In genomic region chr2:143258126-143258892, GRCh38 we compare ENCODE assay signal across 11 cellular contexts.
A peak's percentile ranks its signal among the peaks of the same experiment; 100 is the strongest.
DNase-seq lines count a peak whose midpoint lies in the region; ATAC-seq, FAIRE-seq and TF ChIP-seq lines count a peak whose summit lies in the region.
"Had no signal": no experiment of that assay in that cellular context is flagged by ENCODE, and none has a peak within 500 bp of the region (broad histone marks: within the 10 kb centered on the region; RNA-seq: fewer than 3 reads in every experiment).

No MANE protein-coding gene starts in this region.

- peaks cover 3% of the 10 kb centered on the region; the same call in 1 of the 2 replicates for H3F3A ChIP-seq in SU-DHL-6 (ENCODE audit: insufficient read depth)

- H4K20me1 ChIP-seq in SU-DHL-6 (ENCODE audit: low read depth, low read length), result no peaks in the 10 kb centered on the region
- H4K20me1 ChIP-seq in H1 (replicated peaks in 1 of 2; ENCODE audit: control insufficient read depth in 1 of 2, insufficient read depth in 2 of 2, low read length in 2 of 2), result no peaks in the 10 kb centered on the region

- ATAC-seq in stimulated activated naive CD8-positive, alpha-beta T cell treated with anti-CD3 and anti-CD28 coated beads, Interleukin-15, amount 100 ng/mL, for 72 hours, result peak; percentile 51
- ATAC-seq in GM18909 (IDR thresholded peaks at IDR 0.05; ENCODE audit: poor library complexity, unreplicated experiment) (no peak), HG03460 (IDR thresholded peaks at IDR 0.05; ENCODE audit: unreplicated experiment) (no peak), right lobe of liver (no peak)

- DNase-seq in activated naive CD4-positive, alpha-beta T cell treated with anti-CD3 and anti-CD28 coated beads for 36 hours, result no peak
- no peak for DNase-seq in activated naive CD4-positive, alpha-beta T cell treated with Interleukin-2 at 50 U/mL for 16 hours
- no peak for DNase-seq in H1 (ENCODE audit: low read depth in 1 of 2, low spot score in 2 of 2)
- no peak for DNase-seq in stimulated activated naive CD8-positive, alpha-beta T cell treated with anti-CD3 and anti-CD28 coated beads, Interleukin-15, amount 100 ng/mL, for 72 hours
- DNase-seq in right lobe of liver, result no peak
- DNase-seq: IMR-90, RPMI8226 had no signal

- H3K36me3 Mint-ChIP-seq in activated naive CD4-positive, alpha-beta T cell treated with anti-CD3 and anti-CD28 coated beads for 36 hours (ENCODE audit: low read depth), result peaks cover 3% of the 10 kb centered on the region

- H3K79me2 ChIP-seq in SU-DHL-6 (ENCODE audit: insufficient read depth, low read length), result no peaks in the 10 kb centered on the region
- H3K79me2 ChIP-seq in H1 (ENCODE audit: control insufficient read depth in 1 of 2, insufficient read depth in 2 of 2, low read length in 2 of 2), result no peaks in the 10 kb centered on the region

- no peak for TF ChIP-seq CTCF in SU-DHL-6 (IDR thresholded peaks at IDR 0.05; ENCODE audit: insufficient read depth, low read length, poor library complexity, severe bottlenecking)
- TF ChIP-seq CTCF in H1 (IDR thresholded peaks at IDR 0.05; ENCODE audit: control extremely low read depth in 1 of 3, insufficient read depth in 1 of 3, low read depth in 1 of 3, low read length in 3 of 3), result no peak
- no peak for TF ChIP-seq CTCF in right lobe of liver (IDR thresholded peaks at IDR 0.05)

- TF ChIP-seq POLR2A in H1 (IDR thresholded peaks at IDR 0.05; ENCODE audit: control extremely low read depth in 1 of 2, low read depth in 2 of 2, low read length in 2 of 2), result no peak
- no peak for TF ChIP-seq POLR2A in right lobe of liver (IDR thresholded peaks at IDR 0.05)

- H3K4me3 ChIP-seq in SU-DHL-6 (ENCODE audit: insufficient read depth, low read length, poor library complexity, severe bottlenecking), result no peak overlapping the region
- no peak overlapping the region for H3K4me3 ChIP-seq in H1 (ENCODE audit: extremely low read depth in 1 of 4, insufficient read depth in 2 of 4, low read depth in 3 of 4, low read length in 4 of 4)
- no peak overlapping the region for H3K4me3 ChIP-seq in right lobe of liver

- no peaks in the 10 kb centered on the region for H3K79me1 ChIP-seq in H1 (ENCODE audit: low read depth, low read length)

- H3K4me2 ChIP-seq in SU-DHL-6 (ENCODE audit: low read depth, low read length, poor library complexity, severe bottlenecking) (no peak overlapping the region), H1 (ENCODE audit: insufficient read depth in 1 of 2, low read depth in 2 of 2, low read length in 2 of 2) (no peak overlapping the region)

- 88% methylated on average over 3 of the region's 3 CpGs; no CpG with 5 or more reads in 1 of the 2 experiments for WGBS in H1 (ENCODE audit: extremely low coverage in 1 of 2, insufficient coverage in 1 of 2, insufficient read length in 1 of 2, insufficient replicate concordance in 2 of 2, low coverage in 1 of 2, low lambda C conversion rate in 2 of 2, missing lambda C conversion rate in 1 of 2), 2 experiments
- 31% methylated on average over 3 of the region's 3 CpGs for WGBS in right lobe of liver (ENCODE audit: insufficient coverage, low coverage, low lambda C conversion rate, missing lambda C conversion rate)

- no peak overlapping the region for H3K56ac ChIP-seq in H1 (replicated peaks; ENCODE audit: insufficient read length, low read depth, low read length)

- CTCF ChIA-PET in activated naive CD4-positive, alpha-beta T cell treated with anti-CD3 and anti-CD28 coated beads for 36 hours (lab: Charles Lee), result interaction anchor here (0.6 to 7.9 kb wide), 43 partner anchors 11 to 1012 kb away, joined by 3 to 128 read pairs (median 5); partner anchors contain the start of gene ARHGAP15
- CTCF ChIA-PET in H1 (lab: Charles Lee; ENCODE audit: partially characterized antibody), result interaction anchor here (0.6 to 7.9 kb wide), 37 partner anchors 9 to 900 kb away, joined by 3 to 164 read pairs (median 4); no protein-coding TSS in a partner anchor

- no peaks in the 10 kb centered on the region for H3K36me3 ChIP-seq in SU-DHL-6 (ENCODE audit: low read length)
- no peaks in the 10 kb centered on the region for H3K36me3 ChIP-seq in H1 (ENCODE audit: control insufficient read depth in 2 of 4, insufficient read depth in 4 of 4, low read length in 3 of 4)
- H3K36me3 ChIP-seq in right lobe of liver, result no peaks in the 10 kb centered on the region

- H3K27ac ChIP-seq in SU-DHL-6 (ENCODE audit: low read depth, low read length) (0 out of 2 replicates have a peak overlapping the region, but pooled peaks have one; percentile 21), H1 (ENCODE audit: low read depth, low read length) (no peak overlapping the region), right lobe of liver (no peak overlapping the region)

- no peak overlapping the region for H2BK15ac ChIP-seq in H1 (ENCODE audit: low read length)

- peak overlapping the region; percentile 61 for H3K4me3 Mint-ChIP-seq in activated naive CD4-positive, alpha-beta T cell treated with anti-CD3 and anti-CD28 coated beads for 36 hours
- H3K4me3 Mint-ChIP-seq in stimulated activated naive CD8-positive, alpha-beta T cell treated with anti-CD3 and anti-CD28 coated beads, Interleukin-15, amount 100 ng/mL, for 72 hours, result peak overlapping the region; percentile 67 to 75

- H3K9me3 Mint-ChIP-seq in activated naive CD4-positive, alpha-beta T cell treated with anti-CD3 and anti-CD28 coated beads for 36 hours, result no peaks in the 10 kb centered on the region
- peaks cover 0 to 9% of the 10 kb centered on the region in 2 donors for H3K9me3 Mint-ChIP-seq in stimulated activated naive CD8-positive, alpha-beta T cell treated with anti-CD3 and anti-CD28 coated beads, Interleukin-15, amount 100 ng/mL, for 72 hours

- peaks cover 76% of the 10 kb centered on the region for H3K4me1 Mint-ChIP-seq in activated naive CD4-positive, alpha-beta T cell treated with anti-CD3 and anti-CD28 coated beads for 36 hours (ENCODE audit: low read depth)
- H3K4me1 Mint-ChIP-seq in stimulated activated naive CD8-positive, alpha-beta T cell treated with anti-CD3 and anti-CD28 coated beads, Interleukin-15, amount 100 ng/mL, for 72 hours, result peaks cover 78% of the 10 kb centered on the region

- H2BK120ac ChIP-seq in H1 (replicated peaks; ENCODE audit: low read depth, low read length), result no peak overlapping the region

- no peaks in the 10 kb centered on the region for H3K9me2 ChIP-seq in SU-DHL-6 (replicated peaks; ENCODE audit: insufficient read depth, low read length)

- H3K4ac ChIP-seq in H1 (replicated peaks; ENCODE audit: insufficient read length, low read depth, low read length), result no peak overlapping the region

- no peak overlapping the region for H3K23ac ChIP-seq in H1 (ENCODE audit: insufficient read length)

- no peak overlapping the region for H4K5ac ChIP-seq in H1 (ENCODE audit: insufficient read length, low read depth, low read length)

- H3K18ac ChIP-seq in H1 (ENCODE audit: extremely low read depth, low read length), result no peak overlapping the region

- H3K4me1 ChIP-seq in H1 (replicated peaks in 1 of 4; ENCODE audit: control insufficient read depth in 3 of 4, insufficient read depth in 4 of 4, low read length in 3 of 4) (peaks cover 0 to 4% (median 0%) of the 10 kb centered on the region in 4 experiments; a peak in 1 of 7 replicates), right lobe of liver (no peaks in the 10 kb centered on the region)

- H4K91ac ChIP-seq in H1 (replicated peaks; ENCODE audit: insufficient read length, low read length), result no peak overlapping the region

- no peak overlapping the region for H2BK20ac ChIP-seq in H1 (ENCODE audit: low read length)

- FAIRE-seq in H1 (lab: Jason Lieb, UNC), result no peak
- FAIRE-seq: urothelium cell line had no signal

- no peak overlapping the region for H3K14ac ChIP-seq in H1 (ENCODE audit: insufficient read length)

- H2BK5ac ChIP-seq in H1 (ENCODE audit: low read depth, low read length), result no peak overlapping the region

- no peaks in the 10 kb centered on the region for H3K9me3 ChIP-seq in SU-DHL-6 (ENCODE audit: insufficient read depth, low read length)
- no peaks in the 10 kb centered on the region for H3K9me3 ChIP-seq in H1 (ENCODE audit: insufficient read depth in 2 of 2, low read depth in 1 of 2, low read length in 1 of 2)
- no peaks in the 10 kb centered on the region for H3K9me3 ChIP-seq in right lobe of liver

- H3K27me3 Mint-ChIP-seq in activated naive CD4-positive, alpha-beta T cell treated with anti-CD3 and anti-CD28 coated beads for 36 hours (ENCODE audit: low read depth), result no peaks in the 10 kb centered on the region
- H3K27me3 Mint-ChIP-seq in stimulated activated naive CD8-positive, alpha-beta T cell treated with anti-CD3 and anti-CD28 coated beads, Interleukin-15, amount 100 ng/mL, for 72 hours, result no peaks in the 10 kb centered on the region

- intact Hi-C loops in activated naive CD4-positive, alpha-beta T cell treated with anti-CD3 and anti-CD28 coated beads for 36 hours (cut with micrococcal nuclease), result loop anchor here (5.0 to 10.0 kb wide), 4 partner anchors 924 to 1316 kb away; a partner anchor contains a TSS
- intact Hi-C loops in right lobe of liver (cut with DNase I), result no loop called here

- H2BK12ac ChIP-seq in H1 (ENCODE audit: low read depth, low read length), result no peak overlapping the region

- no peak overlapping the region for H4K8ac ChIP-seq in H1 (ENCODE audit: extremely low read depth, insufficient read depth, low read length)

- no peaks in the 10 kb centered on the region; the same call in 1 of the 2 replicates for H3K23me2 ChIP-seq in H1 (ENCODE audit: low read depth, low read length)

- no peak overlapping the region for H2AK5ac ChIP-seq in H1 (ENCODE audit: low read depth, low read length)

- H3K27ac Mint-ChIP-seq in activated naive CD4-positive, alpha-beta T cell treated with anti-CD3 and anti-CD28 coated beads for 36 hours, result peak overlapping the region; percentile 90
- peak overlapping the region; percentile 71 to 94 for H3K27ac Mint-ChIP-seq in stimulated activated naive CD8-positive, alpha-beta T cell treated with anti-CD3 and anti-CD28 coated beads, Interleukin-15, amount 100 ng/mL, for 72 hours

- H2AFZ ChIP-seq in SU-DHL-6 (ENCODE audit: low read depth, low read length, severe bottlenecking) (no peak overlapping the region), H1 (ENCODE audit: low read length) (0 out of 2 replicates have a peak overlapping the region, but pooled peaks have one; percentile 43)

- H3K27me3 ChIP-seq in SU-DHL-6 (ENCODE audit: low read length) (no peaks in the 10 kb centered on the region), H1 (replicated peaks in 1 of 4; ENCODE audit: control insufficient read depth in 3 of 4, extremely low read depth in 1 of 4, insufficient read depth in 3 of 4, low read length in 3 of 4) (peaks cover 0 to 1% (median 0%) of the 10 kb centered on the region in 4 experiments; a peak in 1 of 7 replicates), right lobe of liver (no peaks in the 10 kb centered on the region)

- TF ChIP-seq EP300 in H1 (IDR thresholded peaks at IDR 0.05; ENCODE audit: borderline replicate concordance in 1 of 2, low read depth in 2 of 2, low read length in 2 of 2), result no peak

- POLR2A ChIA-PET in H1 (lab: Charles Lee; ENCODE audit: partially characterized antibody), result interaction anchor here (1.4 to 1.9 kb wide), 2 partner anchors 17 to 96 kb away, joined by 3 to 5 read pairs; no protein-coding TSS in a partner anchor

- H3K9ac ChIP-seq in SU-DHL-6 (ENCODE audit: low read length) (no peak overlapping the region), H1 (replicated peaks in 1 of 4; ENCODE audit: extremely low read depth in 1 of 4, low read depth in 3 of 4, low read length in 3 of 4) (no peak overlapping the region)

- TF ChIP-seq RAD21 in H1 (IDR thresholded peaks at IDR 0.05 in 1 of 2, conservative IDR thresholded peaks at IDR 0.05 in 1 of 2; ENCODE audit: low read depth in 2 of 2, low read length in 2 of 2), result no peak
